Comparison of ENCODE assay signal across 10 cellular contexts in genomic region chr1:35367914-35368313, GRCh38.
"Had no signal": no experiment of that assay in that cellular context is flagged by ENCODE, and none has a peak within 500 bp of the region (broad histone marks: within the 10 kb centered on the region; RNA-seq: fewer than 3 reads in every experiment).

No MANE protein-coding gene starts in this region.

- H3K9me3 ChIP-seq: HAP-1 had no signal

- ATAC-seq: GM23338, HCT116 had no signal

- H2AFZ ChIP-seq: GM23248, GM23338 had no signal

- H3K27ac ChIP-seq: GM23248 had no signal

- H3K4me2 ChIP-seq: GM23338 had no signal

- DNase-seq: GM23248, GOT3, H7, H9, HCEC 1CT, HFFc6 had no signal

- H3K4me3 ChIP-seq: GM23248, GM23338, HAP-1 had no signal

- FAIRE-seq: H1 had no signal

- H3K9ac ChIP-seq: GM23248 had no signal
